Comparison of ENCODE assay signal across 22 cellular contexts in genomic region chr2:3870222-3870621, GRCh38.
"Had no signal": no experiment of that assay in that cellular context is flagged by ENCODE, and none has a peak within 500 bp of the region (broad histone marks: within the 10 kb centered on the region; RNA-seq: fewer than 3 reads in every experiment).

No MANE protein-coding gene starts in this region.

- FAIRE-seq: astrocyte had no signal

- H3K27ac ChIP-seq: RWPE1 had no signal

- ATAC-seq: activated CD8-positive, alpha-beta memory T cell treated with anti-CD3 and anti-CD28 coated beads, Interleukin-2, amount 10 ng/mL, durations not matched to agents 7 days and 5 days; activated T-helper 17 cell treated with anti-CD3 and anti-CD28 coated beads, Interleukin-2, amount 50 U/mL, for 72 hours; Panc1; T-helper 17 cell had no signal

- DNase-seq: activated B cell treated with CpG ODN at 0.5 μM for 24 hours; activated CD4-positive, alpha-beta T cell treated with anti-CD3 and anti-CD28 coated beads for 1 hour; activated CD4-positive, alpha-beta T cell treated with anti-CD3 and anti-CD28 coated beads, Interleukin-2, amount 10 ng/mL, durations not matched to agents 24 days and 14 days; activated CD4-positive, alpha-beta T cell treated with anti-CD3 and anti-CD28 coated beads, Interleukin-2, amount 50 U/mL, for 48 hours; activated CD8-positive, alpha-beta memory T cell treated with anti-CD3 and anti-CD28 coated beads, Interleukin-2, amount 10 ng/mL, durations not matched to agents 7 days and 5 days; activated gamma-delta T cell; activated naive CD4-positive, alpha-beta T cell treated with anti-CD3 and anti-CD28 coated beads for 36 hours; activated T-cell treated with anti-CD3 and anti-CD28 coated beads, Interleukin-2, amount 50 U/mL, for 48 hours; amygdala; NCI-H1092; NCI-H1930; NCI-H446 treated with DMSO at 0.1 percent for 48 hours; NCI-H526 treated with DMSO at 0.1 percent for 48 hours; NK-92 treated with Interleukin-12 subunit alpha and Interleukin-12 subunit beta, amount 100 ng/mL, for 24 hours; OCI-M1; Right ventricle myocardium superior; T-helper 17 cell; T-helper 9 cell had no signal
